In the genomic region with DNA sequence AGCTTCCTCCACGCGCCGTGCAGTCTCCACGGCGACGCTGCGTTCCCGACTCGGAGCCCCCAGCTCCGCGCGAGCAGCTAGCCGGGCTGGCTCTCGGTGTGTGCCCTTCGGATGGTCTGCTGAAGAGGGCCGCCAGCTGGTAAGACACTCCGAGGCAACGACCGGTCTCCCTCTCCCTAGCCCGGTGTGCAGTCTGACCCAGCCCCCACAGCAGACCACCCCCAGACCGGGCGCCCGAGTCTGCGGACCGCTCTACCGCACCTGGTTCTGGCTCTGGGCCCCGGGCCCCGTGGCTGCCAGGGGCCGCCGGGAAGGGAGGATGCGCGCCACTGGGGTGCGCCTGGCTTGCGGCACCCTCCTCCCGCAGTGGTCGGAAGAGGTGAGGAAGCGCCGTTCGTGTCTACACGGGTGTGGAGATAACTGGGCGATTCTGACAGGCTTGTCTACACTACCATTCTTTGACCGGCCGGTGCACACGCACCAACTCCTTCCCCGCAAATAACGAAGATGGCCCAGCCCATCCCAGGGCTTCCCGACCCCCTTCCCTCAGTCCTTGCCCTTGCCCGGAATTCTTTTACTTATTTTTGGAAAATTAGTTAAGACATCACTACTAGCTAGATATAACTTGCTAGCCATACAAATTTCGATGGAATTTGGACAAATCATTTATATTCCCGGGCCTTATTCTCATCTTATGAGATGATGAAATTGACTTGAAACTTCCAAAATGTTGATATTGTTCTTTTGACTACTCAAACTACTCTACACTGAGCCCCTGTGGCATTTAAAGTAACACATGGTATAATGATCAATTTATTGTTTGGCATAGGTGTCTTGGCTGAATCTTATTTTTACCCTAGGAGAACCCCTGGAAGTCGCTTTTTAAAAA, we compare ENCODE assay signal across 1 cellular context.
TF ChIP-seq lines count a peak whose summit lies in the region.

No MANE protein-coding gene starts in this region.

TF ChIP-seq in liver, 16 proteins besides CTCF, POLR2A, EP300 and RAD21 (continued from another document):
- TF ChIP-seq, protein P1, sequence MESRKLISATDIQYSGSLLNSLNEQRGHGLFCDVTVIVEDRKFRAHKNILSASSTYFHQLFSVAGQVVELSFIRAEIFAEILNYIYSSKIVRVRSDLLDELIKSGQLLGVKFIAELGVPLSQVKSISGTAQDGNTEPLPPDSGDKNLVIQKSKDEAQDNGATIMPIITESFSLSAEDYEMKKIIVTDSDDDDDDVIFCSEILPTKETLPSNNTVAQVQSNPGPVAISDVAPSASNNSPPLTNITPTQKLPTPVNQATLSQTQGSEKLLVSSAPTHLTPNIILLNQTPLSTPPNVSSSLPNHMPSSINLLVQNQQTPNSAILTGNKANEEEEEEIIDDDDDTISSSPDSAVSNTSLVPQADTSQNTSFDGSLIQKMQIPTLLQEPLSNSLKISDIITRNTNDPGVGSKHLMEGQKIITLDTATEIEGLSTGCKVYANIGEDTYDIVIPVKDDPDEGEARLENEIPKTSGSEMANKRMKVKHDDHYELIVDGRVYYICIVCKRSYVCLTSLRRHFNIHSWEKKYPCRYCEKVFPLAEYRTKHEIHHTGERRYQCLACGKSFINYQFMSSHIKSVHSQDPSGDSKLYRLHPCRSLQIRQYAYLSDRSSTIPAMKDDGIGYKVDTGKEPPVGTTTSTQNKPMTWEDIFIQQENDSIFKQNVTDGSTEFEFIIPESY (IDR thresholded peaks at IDR 0.05): no peak
TF ChIP-seq in liver: peak in this region for 0.
